Comparison of ENCODE assay signal across 1 cellular context in genomic region chr9:124510650-124511425, GRCh38.
A peak's percentile ranks its signal among the peaks of the same experiment; 100 is the strongest.
TF ChIP-seq lines count a peak whose summit lies in the region.

No MANE protein-coding gene starts in this region.

TF ChIP-seq in IMR-90, 13 proteins besides CTCF, POLR2A, EP300 and RAD21:
- TF ChIP-seq ELK1 (IDR thresholded peaks at IDR 0.05; ENCODE audit: borderline replicate concordance, low read depth, low read length), result no peak
- TF ChIP-seq CEBPB (IDR thresholded peaks at IDR 0.05; ENCODE audit: low read depth, low read length), result peak; percentile 85
